ENCODE assay signal across 1 cellular context in genomic region chr5:1161108-1161831, GRCh38.
A peak's percentile ranks its signal among the peaks of the same experiment; 100 is the strongest.
TF ChIP-seq lines count a peak whose summit lies in the region.

No MANE protein-coding gene starts in this region.

TF ChIP-seq in HepG2, 621 proteins besides CTCF, POLR2A, EP300 and RAD21 (continued from another document and continues in another):
- TF ChIP-seq HMGXB3 (CRISPR knock-in tag; IDR thresholded peaks at IDR 0.05; ENCODE audit: borderline replicate concordance) (no peak), UBTF (CRISPR knock-in tag; IDR thresholded peaks at IDR 0.05) (peak; percentile 95), ZNF788 (CRISPR knock-in tag; IDR thresholded peaks at IDR 0.05; ENCODE audit: borderline replicate concordance) (peak; percentile 68; the same call in 1 of the 2 replicates), TP53 (CRISPR knock-in tag; conservative IDR thresholded peaks at IDR 0.05) (no peak), ATF4 (CRISPR knock-in tag; IDR thresholded peaks at IDR 0.05) (no peak), PAF1 (CRISPR knock-in tag; IDR thresholded peaks at IDR 0.05) (no peak), CEBPZ (IDR thresholded peaks at IDR 0.05; ENCODE audit: low read length) (no peak), ZNF33A (CRISPR knock-in tag; IDR thresholded peaks at IDR 0.05; ENCODE audit: borderline replicate concordance) (no peak), ZBTB42 (CRISPR knock-in tag; IDR thresholded peaks at IDR 0.05) (no peak), NCOA2 (CRISPR knock-in tag; IDR thresholded peaks at IDR 0.05) (no peak; the same call in 1 of the 2 replicates), RCOR2 (CRISPR knock-in tag; IDR thresholded peaks at IDR 0.05) (peak; percentile 92), ZSCAN30 (CRISPR knock-in tag; IDR thresholded peaks at IDR 0.05) (no peak), ZNF251 (CRISPR knock-in tag; IDR thresholded peaks at IDR 0.05) (no peak), MED1 (CRISPR knock-in tag; IDR thresholded peaks at IDR 0.05) (no peak), ZNF572 (CRISPR knock-in tag; IDR thresholded peaks at IDR 0.05) (no peak), GPN1 (CRISPR knock-in tag; IDR thresholded peaks at IDR 0.05; ENCODE audit: borderline replicate concordance) (no peak), PAWR (CRISPR knock-in tag; IDR thresholded peaks at IDR 0.05; ENCODE audit: borderline replicate concordance) (no peak), ZNF879 (CRISPR knock-in tag; IDR thresholded peaks at IDR 0.05) (no peak), ZNF740 (CRISPR knock-in tag; IDR thresholded peaks at IDR 0.05) (no peak; the same call in 1 of the 2 replicates), BRCA1 (CRISPR knock-in tag; IDR thresholded peaks at IDR 0.05) (no peak), CBFB (CRISPR knock-in tag; IDR thresholded peaks at IDR 0.05) (no peak), E2F1 (CRISPR knock-in tag; IDR thresholded peaks at IDR 0.05) (no peak), CHD4 (IDR thresholded peaks at IDR 0.05; ENCODE audit: borderline replicate concordance, low read length) (0 out of 2 replicates have a peak, but pooled peaks have one; percentile 72), MYPOP (CRISPR knock-in tag; IDR thresholded peaks at IDR 0.05) (0 out of 2 replicates have a peak, but pooled peaks have one; percentile 27), ELF1 (CRISPR knock-in tag; IDR thresholded peaks at IDR 0.05) (peak; percentile 63; the same call in 1 of the 2 replicates), THAP8 (CRISPR knock-in tag; IDR thresholded peaks at IDR 0.05; ENCODE audit: borderline replicate concordance) (no peak), NKX3-1 (CRISPR knock-in tag; IDR thresholded peaks at IDR 0.05) (no peak), ZNF280D (CRISPR knock-in tag; IDR thresholded peaks at IDR 0.05) (no peak), ZNF644 (CRISPR knock-in tag; IDR thresholded peaks at IDR 0.05; ENCODE audit: low read depth) (peak; percentile 44; the same call in 1 of the 2 replicates), ZNF891 (CRISPR knock-in tag; IDR thresholded peaks at IDR 0.05) (peak; percentile 4; the same call in 1 of the 2 replicates), ZBTB39 (CRISPR knock-in tag; IDR thresholded peaks at IDR 0.05) (no peak), ZNF20 (CRISPR knock-in tag; IDR thresholded peaks at IDR 0.05) (no peak), PATZ1 (CRISPR knock-in tag; IDR thresholded peaks at IDR 0.05) (peak; percentile 81), HMG20A (CRISPR knock-in tag; IDR thresholded peaks at IDR 0.05; ENCODE audit: borderline replicate concordance) (no peak; the same call in 1 of the 2 replicates), JUN (CRISPR knock-in tag; IDR thresholded peaks at IDR 0.05) (peak; percentile 78; the same call in 1 of the 2 replicates)
